ENCODE assay signal across 1 cellular context in genomic region chr15:92803852-92804609, GRCh38.
A peak's percentile ranks its signal among the peaks of the same experiment; 100 is the strongest.
TF ChIP-seq lines count a peak whose summit lies in the region.

No MANE protein-coding gene starts in this region.

TF ChIP-seq in HEK293, 187 proteins besides CTCF, POLR2A, EP300 and RAD21 (continued from another document):
- TF ChIP-seq ATF2 (tag by site-specific recombination; IDR thresholded peaks at IDR 0.05; ENCODE audit: low read depth): peak; percentile 97
- no peak for TF ChIP-seq PBX3 (CRISPR knock-in tag; IDR thresholded peaks at IDR 0.05)
- no peak for TF ChIP-seq ZNF837 (tag by site-specific recombination; IDR thresholded peaks at IDR 0.05)
- peak; percentile 94 for TF ChIP-seq EGR2 (tag by site-specific recombination; IDR thresholded peaks at IDR 0.05; ENCODE audit: low read depth)
- peak; percentile 96 for TF ChIP-seq ZNF398 (tag by site-specific recombination; IDR thresholded peaks at IDR 0.05)
- TF ChIP-seq ZFHX2 (tag by site-specific recombination; conservative IDR thresholded peaks at IDR 0.05): peak; percentile 93
- TF ChIP-seq ZNF350 (tag by site-specific recombination; IDR thresholded peaks at IDR 0.05): no peak
- peak; percentile 100 for TF ChIP-seq ZNF112 (tag by site-specific recombination; IDR thresholded peaks at IDR 0.05)
- TF ChIP-seq ZNF37A (tag by site-specific recombination; IDR thresholded peaks at IDR 0.05): peak; percentile 63; the same call in 1 of the 2 replicates
- no peak for TF ChIP-seq KLF7 (tag by site-specific recombination; IDR thresholded peaks at IDR 0.05; ENCODE audit: borderline replicate concordance)
- peak; percentile 41; the same call in 1 of the 2 replicates for TF ChIP-seq KLF8 (tag by site-specific recombination; IDR thresholded peaks at IDR 0.05)
- TF ChIP-seq ZNF768 (tag by site-specific recombination; IDR thresholded peaks at IDR 0.05): no peak
- no peak for TF ChIP-seq ZNF792 (tag by site-specific recombination; IDR thresholded peaks at IDR 0.05)
- TF ChIP-seq ZNF530 (tag by site-specific recombination; IDR thresholded peaks at IDR 0.05; ENCODE audit: low read depth): no peak
- peak; percentile 88 for TF ChIP-seq MZF1 (tag by site-specific recombination; IDR thresholded peaks at IDR 0.05; ENCODE audit: borderline replicate concordance)
- 0 out of 2 replicates have a peak, but pooled peaks have one; percentile 10 for TF ChIP-seq ZNF18 (tag by site-specific recombination; IDR thresholded peaks at IDR 0.05)
- TF ChIP-seq ZFP69B (tag by site-specific recombination; IDR thresholded peaks at IDR 0.05): peak; percentile 82
- no peak for TF ChIP-seq ZNF138 (tag by site-specific recombination; IDR thresholded peaks at IDR 0.05; ENCODE audit: borderline replicate concordance)
- TF ChIP-seq ZNF335 (tag by site-specific recombination; conservative IDR thresholded peaks at IDR 0.05): peak; percentile 66
- peak; percentile 98 for TF ChIP-seq ZNF629 (tag by site-specific recombination; IDR thresholded peaks at IDR 0.05)
- TF ChIP-seq FEZF1 (tag by site-specific recombination; IDR thresholded peaks at IDR 0.05): peak; percentile 28; the same call in 1 of the 2 replicates
- TF ChIP-seq ZNF544 (tag by site-specific recombination; IDR thresholded peaks at IDR 0.05): no peak
- TF ChIP-seq ZNF302 (tag by site-specific recombination; IDR thresholded peaks at IDR 0.05; ENCODE audit: low read depth): no peak
- TF ChIP-seq ZNF571 (tag by site-specific recombination; IDR thresholded peaks at IDR 0.05): no peak
- TF ChIP-seq PATZ1 (tag by site-specific recombination; IDR thresholded peaks at IDR 0.05): peak; percentile 100
- TF ChIP-seq ZNF266 (tag by site-specific recombination; IDR thresholded peaks at IDR 0.05; ENCODE audit: low read depth): no peak
- peak; percentile 87 for TF ChIP-seq ZBTB48 (tag by site-specific recombination; IDR thresholded peaks at IDR 0.05)
- TF ChIP-seq KLF16 (tag by site-specific recombination; IDR thresholded peaks at IDR 0.05): 0 out of 2 replicates have a peak, but pooled peaks have one; percentile 24
- peak; percentile 99 for TF ChIP-seq ZNF366 (tag by site-specific recombination; conservative IDR thresholded peaks at IDR 0.05)
- peak; percentile 39; the same call in 1 of the 2 replicates for TF ChIP-seq ZNF341 (tag by site-specific recombination; IDR thresholded peaks at IDR 0.05; ENCODE audit: low read depth)
- TF ChIP-seq ZBTB17 (tag by site-specific recombination; IDR thresholded peaks at IDR 0.05): peak; percentile 73
- peak; percentile 58; the same call in 1 of the 2 replicates for TF ChIP-seq KLF10 (tag by site-specific recombination; IDR thresholded peaks at IDR 0.05)
- peak; percentile 94 for TF ChIP-seq SCRT2 (tag by site-specific recombination; IDR thresholded peaks at IDR 0.05)
- TF ChIP-seq ZNF184 (tag by site-specific recombination; IDR thresholded peaks at IDR 0.05): no peak; the same call in 1 of the 2 replicates
- TF ChIP-seq SP2 (tag by site-specific recombination; IDR thresholded peaks at IDR 0.05): peak; percentile 72
- TF ChIP-seq ZBTB1 (tag by site-specific recombination; IDR thresholded peaks at IDR 0.05): peak; percentile 27; the same call in 1 of the 2 replicates
- TF ChIP-seq ZNF76 (tag by site-specific recombination; IDR thresholded peaks at IDR 0.05; ENCODE audit: borderline replicate concordance, low read depth): peak; percentile 56; the same call in 1 of the 2 replicates
- TF ChIP-seq WT1 (tag by site-specific recombination; IDR thresholded peaks at IDR 0.05): peak; percentile 93
- TF ChIP-seq ZEB2 (tag by site-specific recombination; IDR thresholded peaks at IDR 0.05): peak; percentile 82
- TF ChIP-seq ZNF121 (tag by site-specific recombination; IDR thresholded peaks at IDR 0.05): 0 out of 2 replicates have a peak, but pooled peaks have one; percentile 8
- TF ChIP-seq SP7 (tag by site-specific recombination; IDR thresholded peaks at IDR 0.05): peak; percentile 97
- TF ChIP-seq ZNF660 (tag by site-specific recombination; IDR thresholded peaks at IDR 0.05): peak; percentile 71
- peak; percentile 17; the same call in 1 of the 2 replicates for TF ChIP-seq KLF9 (tag by site-specific recombination; IDR thresholded peaks at IDR 0.05; ENCODE audit: low read depth)
- no peak for TF ChIP-seq ZNF488 (tag by site-specific recombination; IDR thresholded peaks at IDR 0.05)
- peak; percentile 61; the same call in 1 of the 2 replicates for TF ChIP-seq TRIM28 (IDR thresholded peaks at IDR 0.05; ENCODE audit: borderline replicate concordance, low read length)
- TF ChIP-seq PRDM1 (tag by site-specific recombination; IDR thresholded peaks at IDR 0.05): no peak
- peak; percentile 29; the same call in 1 of the 2 replicates for TF ChIP-seq ZXDB (tag by site-specific recombination; IDR thresholded peaks at IDR 0.05)
- no peak for TF ChIP-seq ZNF776 (tag by site-specific recombination; IDR thresholded peaks at IDR 0.05; ENCODE audit: borderline replicate concordance)
- TF ChIP-seq REPIN1 (tag by site-specific recombination; IDR thresholded peaks at IDR 0.05; ENCODE audit: low read depth): no peak
- TF ChIP-seq ZNF324 (tag by site-specific recombination; IDR thresholded peaks at IDR 0.05): peak; percentile 90
- TF ChIP-seq INSM2 (tag by site-specific recombination; IDR thresholded peaks at IDR 0.05): peak; percentile 86
- TF ChIP-seq ZNF664 (tag by site-specific recombination; IDR thresholded peaks at IDR 0.05): peak; percentile 90
- TF ChIP-seq KLF1 (tag by site-specific recombination; IDR thresholded peaks at IDR 0.05): peak; percentile 80
- peak; percentile 55 for TF ChIP-seq GLIS1 (tag by site-specific recombination; IDR thresholded peaks at IDR 0.05)
- TF ChIP-seq ZNF48 (tag by site-specific recombination; IDR thresholded peaks at IDR 0.05): no peak
- no peak for TF ChIP-seq ZNF292 (tag by site-specific recombination; IDR thresholded peaks at IDR 0.05; ENCODE audit: borderline replicate concordance, low read depth)
